9 cellular contexts compared by ENCODE assay signal in the genomic region with DNA sequence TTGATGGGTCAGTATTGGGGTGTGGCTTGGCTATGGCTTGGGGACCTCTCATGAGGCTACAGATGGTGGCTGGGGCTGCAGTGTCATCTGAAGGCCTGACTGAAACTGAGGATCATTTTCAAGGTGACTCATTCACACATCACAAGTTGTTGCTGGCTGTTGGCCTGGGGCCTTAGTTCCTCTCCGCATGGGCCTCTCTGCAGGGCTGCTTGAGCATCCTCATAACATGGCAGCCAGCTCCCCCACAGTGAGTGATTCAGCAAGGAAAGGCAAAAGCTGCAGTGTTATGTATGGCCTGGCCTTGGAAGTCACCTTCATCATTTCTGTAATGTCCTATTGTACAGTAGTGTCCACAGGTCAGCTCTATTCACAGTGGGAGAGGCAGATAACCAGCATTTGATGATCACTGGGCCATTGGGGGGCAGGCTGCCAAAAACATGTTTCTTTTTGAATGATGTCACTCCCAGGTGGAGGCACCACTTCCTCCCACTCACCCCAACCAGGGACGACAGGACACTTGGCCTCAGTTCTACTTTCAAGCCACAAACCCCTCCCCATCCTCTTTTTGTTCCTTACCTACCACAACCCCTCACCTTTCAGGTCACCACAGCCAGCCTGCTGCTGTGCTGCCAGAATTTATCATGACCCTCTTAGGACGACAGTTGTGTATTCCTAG. TPM values are rescaled to one million over a fixed set of nuclear protein-coding genes. Genes with fewer than 3 reads are reported as not detected.
A peak's percentile ranks its signal among the peaks of the same experiment; 100 is the strongest.
DNase-seq lines count a peak whose midpoint lies in the region; ATAC-seq lines count a peak whose summit lies in the region.
"Had no signal": no experiment of that assay in that cellular context is flagged by ENCODE, and none has a peak within 500 bp of the region (broad histone marks: within the 10 kb centered on the region; RNA-seq: fewer than 3 reads in every experiment).

No MANE protein-coding gene starts in this region.

- peaks cover 14% of the 10 kb centered on the region for H3K9me3 Mint-ChIP-seq in activated T-cell treated with anti-CD3 and anti-CD28 coated beads, Interleukin-2, amount 50 U/mL, for 24 hours
- peaks cover 0 to 3% (median 0%) of the 10 kb centered on the region in 7 donors for H3K9me3 Mint-ChIP-seq in naive B cell

- peaks cover 46% of the 10 kb centered on the region for H3K36me3 Mint-ChIP-seq in activated T-cell treated with anti-CD3 and anti-CD28 coated beads, Interleukin-2, amount 50 U/mL, for 24 hours (ENCODE audit: low read depth)
- H3K36me3 Mint-ChIP-seq in naive B cell, result no peaks in the 10 kb centered on the region

- peak; percentile 34 for DNase-seq in CD1c-positive myeloid dendritic cell (ENCODE audit: extremely low spot score)
- DNase-seq in KBM-7, result peak; percentile 14
- peak; percentile 62 for DNase-seq in activated T-cell treated with anti-CD3 and anti-CD28 coated beads, Interleukin-2, amount 50 U/mL, for 24 hours
- no peak for DNase-seq in naive B cell
- DNase-seq in DMS153 (lab: John Stamatoyannopoulos, UW), result no peak
- no peak for DNase-seq in NCI-H1417 (lab: John Stamatoyannopoulos, UW)
- DNase-seq: hypothalamus had no signal

- no peak for ATAC-seq in naive B cell (ENCODE audit: low read depth in 2 of 2)
- no peak for ATAC-seq in HG02759 (IDR thresholded peaks at IDR 0.05; ENCODE audit: unreplicated experiment)
- no peak for ATAC-seq in HG03280 (IDR thresholded peaks at IDR 0.05; ENCODE audit: unreplicated experiment)

- peaks cover 62% of the 10 kb centered on the region for H3K4me1 Mint-ChIP-seq in activated T-cell treated with anti-CD3 and anti-CD28 coated beads, Interleukin-2, amount 50 U/mL, for 24 hours (ENCODE audit: low read depth)
- peaks cover 41 to 57% (median 49%) of the 10 kb centered on the region in 3 donors for H3K4me1 Mint-ChIP-seq in naive B cell

- H3K27me3 Mint-ChIP-seq in activated T-cell treated with anti-CD3 and anti-CD28 coated beads, Interleukin-2, amount 50 U/mL, for 24 hours, result no peaks in the 10 kb centered on the region
- no peaks in the 10 kb centered on the region for H3K27me3 Mint-ChIP-seq in naive B cell

- in situ Hi-C loops in KBM-7 (cut with MboI; ENCODE audit: low pct_unique_long_range_greater_than_20kb, low sequenced_read_pairs), result no loop called here

- peak overlapping the region; percentile 92 for H3K27ac Mint-ChIP-seq in activated T-cell treated with anti-CD3 and anti-CD28 coated beads, Interleukin-2, amount 50 U/mL, for 24 hours
- H3K27ac Mint-ChIP-seq in naive B cell, result peak overlapping the region; percentile 60 to 87 (median 74)

- H3K4me3 Mint-ChIP-seq in activated T-cell treated with anti-CD3 and anti-CD28 coated beads, Interleukin-2, amount 50 U/mL, for 24 hours, result peak overlapping the region; percentile 18
- peak overlapping the region in 3 of 8 donors; percentile 7 to 58 (median 54) for H3K4me3 Mint-ChIP-seq in naive B cell

RNA-seq across cellular contexts. Expression of a gene that starts 14.4 kb away (rescaled TPM):
- polyA plus RNA-seq in naive B cell (ENCODE audit: low read depth in 6 of 6), result 100 to 1,000 TPM in 1 of 6 donors, 10 to 100 TPM in 5; 37.0 to 115 (median 65.8) TPM

Comparison
In these comparisons a context has a peak if more than half of its experiments do, and no peak if none do; other contexts are left out.
1. DNase-seq: peak in CD1c-positive myeloid dendritic cell (single experiment), KBM-7 (single experiment) and activated T-cell treated with anti-CD3 and anti-CD28 coated beads, Interleukin-2, amount 50 U/mL, for 24 hours (single experiment); none in naive B cell (single experiment), DMS153 (single experiment) and NCI-H1417 (0 of 3).